ENCODE assay signal across 8 cellular contexts in the genomic region with DNA sequence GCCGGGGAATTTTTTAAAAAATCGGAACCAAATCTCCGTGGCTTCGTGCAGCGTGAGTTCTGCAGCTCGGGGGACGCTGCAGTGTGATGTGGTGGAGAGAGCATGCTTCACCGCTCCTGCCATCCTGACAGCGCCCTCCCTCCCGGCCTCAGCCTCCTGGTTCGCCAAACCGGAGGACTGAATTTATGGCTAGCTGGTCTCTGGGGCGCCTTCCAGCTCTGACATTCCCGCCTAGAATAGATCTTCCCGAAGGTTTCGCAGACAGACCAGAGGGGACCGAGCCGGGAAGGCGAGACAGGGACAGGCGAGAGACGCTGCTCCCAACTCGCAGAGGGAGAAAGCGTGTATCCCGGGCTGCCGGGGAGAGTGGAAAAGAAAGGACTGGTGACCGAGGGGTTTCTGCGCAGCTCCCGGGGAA. TPM values are rescaled to one million over a fixed set of nuclear protein-coding genes. Genes with fewer than 3 reads are reported as not detected.
DNase-seq lines count a peak whose midpoint lies in the region; ATAC-seq and TF ChIP-seq lines count a peak whose summit lies in the region.

No MANE protein-coding gene starts in this region.

- no peak for ATAC-seq in HG03159 (IDR thresholded peaks at IDR 0.05; ENCODE audit: unreplicated experiment)

- intact Hi-C loops in esophagus squamous epithelium (cut with DNase I) = no loop called here
- intact Hi-C loops in uterus (cut with DNase I; ENCODE audit: low total_unique reads) = no loop called here

- H3K9me3 ChIP-seq in WERI-Rb-1 (ENCODE audit: severe bottlenecking) (no peaks in the 10 kb centered on the region), esophagus squamous epithelium (no peaks in the 10 kb centered on the region), muscle layer of colon (ENCODE audit: low read length) (no peaks in the 10 kb centered on the region), uterus (no peaks in the 10 kb centered on the region)

- peak overlapping the region; percentile 19 for H3K9ac ChIP-seq in muscle layer of colon (ENCODE audit: low read length)

- DNase-seq in NCI-H524 (lab: John Stamatoyannopoulos, UW) (peak; percentile 14 to 59), NCI-H524 treated with DMSO at 0.1 percent for 48 hours (lab: John Stamatoyannopoulos, UW) (no peak), WERI-Rb-1 (no peak), esophagus squamous epithelium (lab: John Stamatoyannopoulos, UW) (no peak), uterus (peak; percentile 44 to 53), HPDE6-E6E7 (ENCODE audit: extremely low spot score) (no peak)

- WGBS in esophagus squamous epithelium, 2 donors = 0 to 3% methylated on average over 7 to 15 of the region's 28 CpGs

- H3K27me3 ChIP-seq in WERI-Rb-1 (ENCODE audit: insufficient read depth, low read depth, severe bottlenecking) (peaks cover 3% of the 10 kb centered on the region), esophagus squamous epithelium (peaks cover 0 to 30% (median 0%) of the 10 kb centered on the region in 4 donors), muscle layer of colon (ENCODE audit: control insufficient read depth in 1 of 2, insufficient read depth in 2 of 2, low read length in 2 of 2) (peaks cover 8% of the 10 kb centered on the region in 2 donors), uterus (no peaks in the 10 kb centered on the region)

- TF ChIP-seq CTCF in WERI-Rb-1 (IDR thresholded peaks at IDR 0.05; ENCODE audit: low read depth, low read length) (0 out of 2 replicates have a peak, but pooled peaks have one; percentile 3), esophagus squamous epithelium (IDR thresholded peaks at IDR 0.05) (no peak), uterus (IDR thresholded peaks at IDR 0.05) (no peak)

- TF ChIP-seq POLR2A in esophagus squamous epithelium (IDR thresholded peaks at IDR 0.05) (no peak), uterus (IDR thresholded peaks at IDR 0.05) (no peak)

- H3K36me3 ChIP-seq in WERI-Rb-1 (no peaks in the 10 kb centered on the region), esophagus squamous epithelium (peaks cover 0 to under 1% (median 0%) of the 10 kb centered on the region in 3 donors), muscle layer of colon (ENCODE audit: insufficient read depth, low read length) (no peaks in the 10 kb centered on the region), uterus (no peaks in the 10 kb centered on the region)

- H3K27ac ChIP-seq in WERI-Rb-1 (no peak overlapping the region), esophagus squamous epithelium (peak overlapping the region; percentile 80 to 88 (median 84)), muscle layer of colon (ENCODE audit: low read depth, low read length) (peak overlapping the region; percentile 82), uterus (peak overlapping the region; percentile 79 to 83)

- H3K4me1 ChIP-seq in esophagus squamous epithelium (peaks cover 14 to 63% (median 32%) of the 10 kb centered on the region in 3 donors), muscle layer of colon (ENCODE audit: insufficient read depth, low read length) (peaks cover 34% of the 10 kb centered on the region), uterus (peaks cover 0 to 7% of the 10 kb centered on the region in 2 donors)

- peak overlapping the region; percentile 75 for H3K4me3 ChIP-seq in WERI-Rb-1 (ENCODE audit: low read depth, low read length)
- H3K4me3 ChIP-seq in esophagus squamous epithelium = peak overlapping the region; percentile 55 to 83 (median 68)
- peak overlapping the region; percentile 55 to 58 for H3K4me3 ChIP-seq in muscle layer of colon (ENCODE audit: low read depth in 1 of 2, low read length in 2 of 2)
- peak overlapping the region; percentile 47 to 49 for H3K4me3 ChIP-seq in uterus

RNA-seq across cellular contexts. Expression of a gene that starts 25.9 kb away (rescaled TPM):
- total RNA-seq in esophagus squamous epithelium (100 to 1,000 TPM; 319 to 373 (median 338) TPM), uterus (10 to 100 TPM in 2 of 4 donors, 1 to 10 TPM in 2; 6.0 to 37.4 (median 17.4) TPM)

Comparison
In these comparisons a context has a peak if more than half of its experiments do, and no peak if none do; other contexts are left out.
1. DNase-seq: peak in NCI-H524 (2 of 2) and uterus (2 of 2); none in NCI-H524 treated with DMSO at 0.1 percent for 48 hours (single experiment), WERI-Rb-1 (single experiment), esophagus squamous epithelium (single experiment) and HPDE6-E6E7 (single experiment).
2. RNA of a gene that starts 25.9 kb away (total RNA-seq): 319 to 373 TPM in esophagus squamous epithelium; 6.0 to 37.4 TPM in uterus; every median in the first group is over 4 times any median in the second.
3. Peak in every context shown above with its lines, with median percentiles within 50 percentile points of each other: H3K4me3 ChIP-seq.